27 cellular contexts compared by ENCODE assay signal in genomic region chr7:42987648-42988214, GRCh38.
"Had no signal": no experiment of that assay in that cellular context is flagged by ENCODE, and none has a peak within 500 bp of the region (broad histone marks: within the 10 kb centered on the region; RNA-seq: fewer than 3 reads in every experiment).

No MANE protein-coding gene starts in this region.

- DNase-seq: natural killer cell; occipital lobe; ovary; posterior cingulate gyrus; psoas muscle; right cardiac atrium; right lobe of liver; sigmoid colon; small intestine; stimulated activated CD4-positive, alpha-beta T cell treated with anti-CD3 and anti-CD28 coated beads, Interleukin-15, amount 100 ng/mL, for 24 hours; stimulated activated CD4-positive, alpha-beta T cell treated with anti-CD3 and anti-CD28 coated beads, Interleukin-2, amount 100 ng/mL, for 24 hours; stimulated activated CD4-positive, alpha-beta T cell treated with anti-CD3 and anti-CD28 coated beads, Interleukin-2, amount 100 ng/mL, for 48 hours; stimulated activated CD4-positive, alpha-beta T cell treated with anti-CD3 and anti-CD28 coated beads, Interleukin-4, amount 100 ng/mL, for 4 hours; stimulated activated CD8-positive, alpha-beta memory T cell treated with anti-CD3 and anti-CD28 coated beads, Interleukin-4, amount 100 ng/mL, for 48 hours; stimulated activated naive CD4-positive, alpha-beta T cell; stimulated activated naive CD8-positive, alpha-beta T cell treated with anti-CD3 and anti-CD28 coated beads, Interleukin-15, amount 100 ng/mL, for 72 hours; stimulated activated naive CD8-positive, alpha-beta T cell treated with anti-CD3 and anti-CD28 coated beads, Interleukin-15, Interleukin-2, amounts not matched to agents 100 U/mL and 50 U/mL, for 24 hours; substantia nigra; testis; tibial artery; transverse colon; upper lobe of right lung; uterus had no signal

- H3K79me2 ChIP-seq: parathyroid adenoma had no signal

- H3K27me3 ChIP-seq: neural progenitor cell, ovary, right lobe of liver, sigmoid colon, testis, tibial artery, transverse colon, upper lobe of right lung, uterus had no signal

- H3K9me3 ChIP-seq: ovary, psoas muscle, suprapubic skin, testis, tibial artery, transverse colon, upper lobe of right lung, uterus had no signal

- H3K4me3 ChIP-seq: neural progenitor cell, ovary, psoas muscle, right lobe of liver, sigmoid colon, suprapubic skin, testis, tibial artery, transverse colon, upper lobe of right lung, uterus had no signal

- H3K4me1 ChIP-seq: parathyroid adenoma, psoas muscle, right lobe of liver, sigmoid colon, suprapubic skin, testis, tibial artery, transverse colon, upper lobe of right lung, uterus had no signal

- H3K9ac ChIP-seq: neural progenitor cell, parathyroid adenoma had no signal

- H3K27ac ChIP-seq: neural progenitor cell, ovary, parathyroid adenoma, psoas muscle, right lobe of liver, sigmoid colon, suprapubic skin, testis, tibial artery, transverse colon, upper lobe of right lung, uterus had no signal

- H3K4me2 ChIP-seq: neural progenitor cell had no signal

- ATAC-seq: natural killer cell; psoas muscle; right cardiac atrium; right lobe of liver; stimulated activated memory B cell treated with anti-CD40 and anti-IgM and Interleukin-4, amounts not matched to agents 10 μg/mL and 1 μg/mL and 100 μg/mL, for 72 hours; stimulated activated naive CD8-positive, alpha-beta T cell treated with anti-CD3 and anti-CD28 coated beads, Interleukin-15, amount 100 ng/mL, for 72 hours; stimulated activated naive CD8-positive, alpha-beta T cell treated with anti-CD3 and anti-CD28 coated beads, Interleukin-15, Interleukin-2, amounts not matched to agents 100 U/mL and 50 U/mL, for 24 hours; upper lobe of right lung had no signal

- FAIRE-seq: small intestine had no signal

- H3K36me3 ChIP-seq: neural progenitor cell, ovary, right lobe of liver, sigmoid colon, suprapubic skin, tibial artery, transverse colon, upper lobe of right lung, uterus had no signal

- H2AFZ ChIP-seq: neural progenitor cell, parathyroid adenoma had no signal
